ENCODE assay signal across 12 cellular contexts in the genomic region with DNA sequence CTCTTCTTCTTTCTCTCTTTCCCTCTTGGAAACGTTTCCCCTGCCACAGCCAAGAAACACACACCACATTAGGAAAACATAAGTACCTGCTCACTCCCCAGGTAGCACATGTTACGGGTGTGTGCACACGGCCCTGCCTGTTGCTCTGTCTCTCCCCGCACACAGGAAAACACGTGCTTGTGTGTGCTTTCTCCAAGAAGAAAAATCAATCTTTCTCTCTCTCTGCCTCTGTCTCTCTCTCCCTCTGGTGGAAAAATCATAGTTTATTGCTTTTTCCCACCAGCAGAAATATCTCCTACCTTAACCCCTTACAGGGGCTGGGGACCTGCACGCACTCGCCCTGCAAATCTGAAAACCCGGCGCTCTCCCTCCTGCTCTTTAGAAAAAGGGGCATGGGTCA.
A peak's percentile ranks its signal among the peaks of the same experiment; 100 is the strongest.
DNase-seq lines count a peak whose midpoint lies in the region; ATAC-seq and TF ChIP-seq lines count a peak whose summit lies in the region.
"Had no signal": no experiment of that assay in that cellular context is flagged by ENCODE, and none has a peak within 500 bp of the region (broad histone marks: within the 10 kb centered on the region; RNA-seq: fewer than 3 reads in every experiment).

No MANE protein-coding gene starts in this region.

- intact Hi-C loops in left lung (cut with DNase I) = no loop called here
- intact Hi-C loops in sigmoid colon (cut with DNase I) = loop anchor here (2.0 to 5.0 kb wide), 2 partner anchors 315 to 532 kb away; no protein-coding TSS in a partner anchor

- H3K27me3 ChIP-seq in CD8-positive, alpha-beta memory T cell (ENCODE audit: insufficient read depth, low read length, poor library complexity, severe bottlenecking) = peaks cover 5% of the 10 kb centered on the region
- H3K27me3 ChIP-seq in HUES48 (ENCODE audit: control insufficient read depth, insufficient read depth, low read length) (peaks cover 27% of the 10 kb centered on the region), WERI-Rb-1 (ENCODE audit: insufficient read depth, low read depth, severe bottlenecking) (no peaks in the 10 kb centered on the region), left lung (peaks cover 29 to 88% of the 10 kb centered on the region in 2 donors), sigmoid colon (peaks cover 8 to 86% (median 29%) of the 10 kb centered on the region in 3 donors)

- no peak overlapping the region for H3K27ac ChIP-seq in CD8-positive, alpha-beta memory T cell (ENCODE audit: low read depth, low read length)
- H3K27ac ChIP-seq in HUES48 (ENCODE audit: low read depth, low read length) (no peak overlapping the region), WERI-Rb-1 (peak overlapping the region; percentile 23; the same call in 1 of the 2 replicates), left lung (no peak overlapping the region), coronary artery (no peak overlapping the region), sigmoid colon (no peak overlapping the region)

- no peak for TF ChIP-seq CTCF in WERI-Rb-1 (IDR thresholded peaks at IDR 0.05; ENCODE audit: low read depth, low read length)
- no peak for TF ChIP-seq CTCF in left lung (IDR thresholded peaks at IDR 0.05)
- no peak for TF ChIP-seq CTCF in foreskin fibroblast (IDR thresholded peaks at IDR 0.05; ENCODE audit: low read depth, low read length)
- no peak for TF ChIP-seq CTCF in coronary artery (IDR thresholded peaks at IDR 0.05)
- no peak for TF ChIP-seq CTCF in sigmoid colon (IDR thresholded peaks at IDR 0.05)

- H3K27me3 Mint-ChIP-seq in CD8-positive, alpha-beta memory T cell = peaks cover 14 to 35% of the 10 kb centered on the region in 2 donors

- CTCF ChIA-PET in CD8-positive, alpha-beta memory T cell (lab: Charles Lee) = interaction anchor here (0.8 kb wide), 1 partner anchor 535 kb away, joined by 3 read pairs; no protein-coding TSS in a partner anchor

- no peak overlapping the region for H3K9ac ChIP-seq in HUES48 (ENCODE audit: low read depth, low read length)

- peaks cover 4 to 5% (median 4%) of the 10 kb centered on the region in 3 donors for H3K4me1 Mint-ChIP-seq in CD8-positive, alpha-beta memory T cell

- POLR2A ChIA-PET in CD8-positive, alpha-beta memory T cell (lab: Charles Lee) = interaction anchor here (0.6 kb wide), 1 partner anchor 521 kb away, joined by 4 read pairs; no protein-coding TSS in a partner anchor

- no peak for TF ChIP-seq POLR2A in sigmoid colon (IDR thresholded peaks at IDR 0.05)

- H3K36me3 ChIP-seq in CD8-positive, alpha-beta memory T cell (ENCODE audit: insufficient read depth, low read length) = no peaks in the 10 kb centered on the region
- no peaks in the 10 kb centered on the region for H3K36me3 ChIP-seq in HUES48 (ENCODE audit: control insufficient read depth, insufficient read depth, low read length)
- no peaks in the 10 kb centered on the region for H3K36me3 ChIP-seq in WERI-Rb-1
- H3K36me3 ChIP-seq in left lung = no peaks in the 10 kb centered on the region
- H3K36me3 ChIP-seq in sigmoid colon = no peaks in the 10 kb centered on the region

- H3K4me3 Mint-ChIP-seq in CD8-positive, alpha-beta memory T cell = no peak overlapping the region
- H3K4me3 Mint-ChIP-seq: stimulated activated naive B cell treated with anti-CD40 and anti-IgM and Interleukin-4, amounts not matched to agents 10 μg/mL and 1 μg/mL and 100 μg/mL, for 72 hours; T-helper 2 cell treated with Interferon-gamma antibody and Interleukin-4, amounts not matched to agents 5 μg/mL and 100 μg/mL, for 36 hours had no signal

- no peaks in the 10 kb centered on the region for H3K9me3 ChIP-seq in CD8-positive, alpha-beta memory T cell (ENCODE audit: low read length)
- no peaks in the 10 kb centered on the region for H3K9me3 ChIP-seq in HUES48 (ENCODE audit: control insufficient read depth, insufficient read depth, low read length)
- no peaks in the 10 kb centered on the region for H3K9me3 ChIP-seq in WERI-Rb-1 (ENCODE audit: severe bottlenecking)
- no peaks in the 10 kb centered on the region for H3K9me3 ChIP-seq in left lung
- H3K9me3 ChIP-seq in sigmoid colon = no peaks in the 10 kb centered on the region

- TF ChIP-seq EP300 in sigmoid colon (IDR thresholded peaks at IDR 0.05) = no peak

- DNase-seq in CD8-positive, alpha-beta memory T cell = peak in 2 of 5 donors; percentile 21 to 33
- DNase-seq in WERI-Rb-1 = no peak
- no peak for DNase-seq in left lung
- DNase-seq in foreskin fibroblast = no peak
- DNase-seq in coronary artery (ENCODE audit: low spot score) = no peak
- no peak for DNase-seq in sigmoid colon
- DNase-seq: NCI-H82; stimulated activated naive B cell treated with anti-CD40 and anti-IgM and Interleukin-4, amounts not matched to agents 10 μg/mL and 1 μg/mL and 100 μg/mL, for 72 hours had no signal

- H3K36me3 Mint-ChIP-seq in CD8-positive, alpha-beta memory T cell = no peaks in the 10 kb centered on the region
- H3K36me3 Mint-ChIP-seq: stimulated activated naive B cell treated with anti-CD40 and anti-IgM and Interleukin-4, amounts not matched to agents 10 μg/mL and 1 μg/mL and 100 μg/mL, for 72 hours had no signal

- peaks cover 31% of the 10 kb centered on the region for H3K4me1 ChIP-seq in CD8-positive, alpha-beta memory T cell (ENCODE audit: insufficient read depth, low read length)
- H3K4me1 ChIP-seq in HUES48 (ENCODE audit: control insufficient read depth, insufficient read depth, low read length) = peaks cover 11% of the 10 kb centered on the region; the same call in 1 of the 2 replicates
- H3K4me1 ChIP-seq in left lung = peaks cover 0 to 13% of the 10 kb centered on the region in 2 donors
- H3K4me1 ChIP-seq in sigmoid colon = peaks cover 0 to 16% (median 13%) of the 10 kb centered on the region in 4 donors

- no peaks in the 10 kb centered on the region for H3K9me3 Mint-ChIP-seq in CD8-positive, alpha-beta memory T cell
- H3K9me3 Mint-ChIP-seq: stimulated activated naive B cell treated with anti-CD40 and anti-IgM and Interleukin-4, amounts not matched to agents 10 μg/mL and 1 μg/mL and 100 μg/mL, for 72 hours; T-helper 2 cell treated with Interferon-gamma antibody and Interleukin-4, amounts not matched to agents 5 μg/mL and 100 μg/mL, for 36 hours had no signal

- ATAC-seq in left lung (peak; percentile 35), HG03135 (IDR thresholded peaks at IDR 0.05; ENCODE audit: unreplicated experiment) (no peak)

- no peak overlapping the region for H3K27ac Mint-ChIP-seq in CD8-positive, alpha-beta memory T cell
- H3K27ac Mint-ChIP-seq: stimulated activated naive B cell treated with anti-CD40 and anti-IgM and Interleukin-4, amounts not matched to agents 10 μg/mL and 1 μg/mL and 100 μg/mL, for 72 hours; T-helper 2 cell treated with Interferon-gamma antibody and Interleukin-4, amounts not matched to agents 5 μg/mL and 100 μg/mL, for 36 hours had no signal

- H3K4me3 ChIP-seq in CD8-positive, alpha-beta memory T cell (ENCODE audit: low read length) = peak overlapping the region; percentile 56
- H3K4me3 ChIP-seq in HUES48 (ENCODE audit: low read depth, low read length) (peak overlapping the region; percentile 72; the same call in 1 of the 2 replicates), WERI-Rb-1 (ENCODE audit: low read depth, low read length) (no peak overlapping the region), left lung (no peak overlapping the region), foreskin fibroblast (ENCODE audit: low read depth in 1 of 2, low read length in 2 of 2) (no peak overlapping the region), coronary artery (no peak overlapping the region), sigmoid colon (no peak overlapping the region)
- H3K4me3 ChIP-seq: K562 had no signal

- 27 to 35% methylated on average over 9 of the region's 9 CpGs for WGBS in sigmoid colon, 2 donors

Comparison
In these comparisons a context has a peak if more than half of its experiments do, and no peak if none do; other contexts are left out.
1. H3K4me3 ChIP-seq: peak in CD8-positive, alpha-beta memory T cell (single experiment) and HUES48 (single experiment); none in WERI-Rb-1 (single experiment), left lung (0 of 2), foreskin fibroblast (0 of 2), coronary artery (single experiment) and sigmoid colon (0 of 4).